11 cellular contexts compared by ENCODE assay signal in the genomic region with DNA sequence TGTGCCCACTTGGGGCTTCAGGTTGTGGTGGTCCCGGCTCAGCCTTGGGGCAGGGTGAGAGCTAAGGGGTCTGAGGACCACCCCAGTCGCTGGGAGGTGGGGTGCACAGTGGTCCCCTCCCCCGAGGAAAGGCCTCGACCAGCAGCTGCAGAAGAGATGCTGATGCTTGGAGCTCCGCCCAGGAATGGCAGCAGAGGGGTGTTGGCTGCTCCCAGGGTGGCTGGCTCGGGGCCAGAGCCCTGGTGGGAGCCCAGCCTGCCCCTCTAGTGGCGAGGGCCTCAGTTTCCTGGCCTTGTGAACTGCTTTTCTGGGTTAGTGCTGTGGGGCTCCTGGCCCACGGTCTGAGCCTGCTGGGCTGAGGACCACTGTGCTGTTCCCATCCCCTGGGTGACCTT. TPM values are rescaled to one million over a fixed set of nuclear protein-coding genes. Genes with fewer than 3 reads are reported as not detected.
DNase-seq lines count a peak whose midpoint lies in the region; TF ChIP-seq lines count a peak whose summit lies in the region.
"Had no signal": no experiment of that assay in that cellular context is flagged by ENCODE, and none has a peak within 500 bp of the region (broad histone marks: within the 10 kb centered on the region; RNA-seq: fewer than 3 reads in every experiment).

No MANE protein-coding gene starts in this region.

- TF ChIP-seq CTCF in OCI-LY1 (IDR thresholded peaks at IDR 0.05; ENCODE audit: low read length), result no peak
- no peak for TF ChIP-seq CTCF in fibroblast of pulmonary artery (IDR thresholded peaks at IDR 0.05; ENCODE audit: low read length, missing control alignments)
- no peak for TF ChIP-seq CTCF in progenitor cell of endocrine pancreas (IDR thresholded peaks at IDR 0.05; ENCODE audit: unreplicated experiment)

- POLR2A ChIA-PET in HEK293T (lab: Yijun Ruan, JAX), result interaction anchor here (0.8 to 3.4 kb wide), 4 partner anchors 9 to 230 kb away, joined by 3 to 26 read pairs (median 11); no protein-coding TSS in a partner anchor

- no peak overlapping the region for H3K27ac ChIP-seq in OCI-LY1 (ENCODE audit: low read depth, low read length, poor library complexity, severe bottlenecking)

- CTCF ChIA-PET in HEK293T (lab: Yijun Ruan, JAX), result interaction anchor here (0.7 to 1.5 kb wide), 3 partner anchors 13 to 107 kb away, joined by 3 to 12 read pairs (median 5); no protein-coding TSS in a partner anchor

- peak overlapping the region; percentile 67 for H3K4me3 Mint-ChIP-seq in progenitor cell of endocrine pancreas (ENCODE audit: low read depth)

- H3K27ac Mint-ChIP-seq in progenitor cell of endocrine pancreas, result peak overlapping the region; percentile 20

- peak overlapping the region; percentile 48; the same call in 1 of the 2 replicates for H3K4me2 ChIP-seq in OCI-LY1 (ENCODE audit: low read length)

- no peaks in the 10 kb centered on the region for H3K36me3 ChIP-seq in H7 (replicated peaks; ENCODE audit: control insufficient read depth, insufficient read depth, low read length)
- H3K36me3 ChIP-seq in OCI-LY1 (ENCODE audit: insufficient read depth, low read length), result no peaks in the 10 kb centered on the region

- H3K27me3 ChIP-seq in H7 (ENCODE audit: control insufficient read depth, insufficient read depth, low read length) (peaks cover 3% of the 10 kb centered on the region), OCI-LY1 (ENCODE audit: insufficient read depth, low read length) (peaks cover 16% of the 10 kb centered on the region; the same call in 1 of the 2 replicates)

- H3K9me3 ChIP-seq in OCI-LY1 (ENCODE audit: low read length), result no peaks in the 10 kb centered on the region

- H3K27me3 Mint-ChIP-seq in progenitor cell of endocrine pancreas, result peaks cover 3% of the 10 kb centered on the region

- no peaks in the 10 kb centered on the region for H3K9me3 Mint-ChIP-seq in progenitor cell of endocrine pancreas (ENCODE audit: low read depth)

- no peak overlapping the region; the same call in 1 of the 2 replicates for H3K9ac ChIP-seq in OCI-LY1 (ENCODE audit: low read length)

- no peak for DNase-seq in H7
- DNase-seq in fibroblast of pulmonary artery (ENCODE audit: low read depth), result no peak
- no peak for DNase-seq in progenitor cell of endocrine pancreas (ENCODE audit: low spot score, unreplicated experiment)
- no peak for DNase-seq in HEK293T (ENCODE audit: extremely low spot score)
- no peak for DNase-seq in SW480 (ENCODE audit: low spot score)
- DNase-seq in activated CD8-positive, alpha-beta memory T cell treated with anti-CD3 and anti-CD28 coated beads, Interleukin-2, amount 50 U/mL, for 4 hours, result no peak
- DNase-seq in ureter (ENCODE audit: low spot score), result no peak
- DNase-seq: SIG-M5; stimulated activated CD4-positive, alpha-beta T cell treated with anti-CD3 and anti-CD28 coated beads, Interleukin-12 subunit alpha, Interleukin-12 subunit beta, amount 100 ng/mL, for 4 hours had no signal

- H4K20me1 ChIP-seq in OCI-LY1 (ENCODE audit: insufficient read depth, low read length), result no peaks in the 10 kb centered on the region

- peaks cover 5% of the 10 kb centered on the region for H3K36me3 Mint-ChIP-seq in progenitor cell of endocrine pancreas (ENCODE audit: insufficient read depth)

- H3K4me1 Mint-ChIP-seq in progenitor cell of endocrine pancreas (ENCODE audit: low read depth), result peaks cover 4% of the 10 kb centered on the region

- H3K79me2 ChIP-seq in OCI-LY1 (ENCODE audit: insufficient read depth, low read length), result no peaks in the 10 kb centered on the region

- no peak overlapping the region for H2AFZ ChIP-seq in OCI-LY1 (ENCODE audit: low read length)

- no peaks in the 10 kb centered on the region for H3F3A ChIP-seq in OCI-LY1 (ENCODE audit: insufficient read depth, low read length)

- no peaks in the 10 kb centered on the region for H3K4me1 ChIP-seq in OCI-LY1 (ENCODE audit: insufficient read depth, low read length, severe bottlenecking)

- H3K4me3 ChIP-seq in H7 (ENCODE audit: insufficient read depth, low read depth, low read length) (peak overlapping the region; percentile 64), OCI-LY1 (ENCODE audit: low read depth, low read length, poor library complexity, severe bottlenecking) (peak overlapping the region; percentile 48), fibroblast of pulmonary artery (replicated peaks; ENCODE audit: low read depth, low read length) (peak overlapping the region; percentile 64)

- H3K9me2 ChIP-seq in OCI-LY1 (ENCODE audit: low read depth, low read length), result no peaks in the 10 kb centered on the region

TF ChIP-seq in HEK293T, 16 proteins besides CTCF, POLR2A, EP300 and RAD21:
- TF ChIP-seq ZNF384 (IDR thresholded peaks at IDR 0.05) (no peak), SP1 (IDR thresholded peaks at IDR 0.05) (no peak), FOXM1 (IDR thresholded peaks at IDR 0.05; ENCODE audit: borderline replicate concordance) (no peak), CTBP1 (IDR thresholded peaks at IDR 0.05; ENCODE audit: borderline replicate concordance) (no peak), TARDBP (IDR thresholded peaks at IDR 0.05) (no peak), FOXA1 (IDR thresholded peaks at IDR 0.05) (no peak), ARNT (IDR thresholded peaks at IDR 0.05) (no peak), SUZ12 (IDR thresholded peaks at IDR 0.05) (no peak), ELF4 (IDR thresholded peaks at IDR 0.05) (no peak), FOXK2 (IDR thresholded peaks at IDR 0.05) (no peak), L3MBTL2 (conservative IDR thresholded peaks at IDR 0.05) (no peak)

RNA-seq across cellular contexts. Expression of a gene that starts 1.2 kb away (rescaled TPM):
- total RNA-seq in H7 (2014; rRNA removed; shearing (Covaris generic)), result 57.0 and 75.7 TPM in 2 replicates
- total RNA-seq in progenitor cell of endocrine pancreas, result 51.3 and 52.9 TPM in 2 replicates
- total RNA-seq in ureter, result 6.6 TPM
- total RNA-seq: HT-29 had no signal

RNA-seq across cellular contexts. Expression of a gene that starts 26.3 kb away (rescaled TPM):
- 41.1 and 54.7 TPM in 2 replicates for total RNA-seq in H7 (2014; rRNA removed; shearing (Covaris generic))
- total RNA-seq in progenitor cell of endocrine pancreas, result 27.7 and 28.0 TPM in 2 replicates
- 52.2 TPM for total RNA-seq in ureter

RNA-seq across cellular contexts. Expression of a gene that starts 29.2 kb away (rescaled TPM):
- 0.76 and 1.4 TPM in 2 replicates for total RNA-seq in H7 (2014; rRNA removed; shearing (Covaris generic))
- total RNA-seq in progenitor cell of endocrine pancreas (0.42 TPM in 1 of 2 replicates, not detected in the other), ureter (40.6 TPM)
- total RNA-seq: HT-29 had no signal

RNA-seq across cellular contexts. Expression of a gene that starts 34.8 kb away (rescaled TPM):
- not detected in 2 replicates for total RNA-seq in H7 (2014; rRNA removed; shearing (Covaris generic))
- not detected in 2 replicates for total RNA-seq in progenitor cell of endocrine pancreas
- total RNA-seq in ureter, result 62.8 TPM
- total RNA-seq: HT-29 had no signal

RNA-seq across cellular contexts. Expression of a gene that starts 44.5 kb away (rescaled TPM):
- not detected in 2 replicates for total RNA-seq in H7 (2014; rRNA removed; shearing (Covaris generic))
- total RNA-seq in progenitor cell of endocrine pancreas (not detected in 2 replicates), ureter (not detected)
- total RNA-seq: HT-29 had no signal

Comparison
In these comparisons a context has a peak if more than half of its experiments do, and no peak if none do; other contexts are left out.
1. RNA of a gene that starts 29.2 kb away (total RNA-seq): 40.6 TPM in ureter (single experiment); 0.76 to 1.4 TPM in H7 and 0.42 TPM in progenitor cell of endocrine pancreas; every median in the first group is over 10 times any median in the second.
2. Peak in every context shown above with its lines, with median percentiles within 50 percentile points of each other: H3K4me3 ChIP-seq.